ENCODE assay signal across 26 cellular contexts in genomic region chr17:79654350-79654959, GRCh38. TPM values are rescaled to one million over a fixed set of nuclear protein-coding genes. Genes with fewer than 3 reads are reported as not detected.
A peak's percentile ranks its signal among the peaks of the same experiment; 100 is the strongest.
DNase-seq lines count a peak whose midpoint lies in the region; ATAC-seq and TF ChIP-seq lines count a peak whose summit lies in the region.
"Had no signal": no experiment of that assay in that cellular context is flagged by ENCODE, and none has a peak within 500 bp of the region (broad histone marks: within the 10 kb centered on the region; RNA-seq: fewer than 3 reads in every experiment).

No MANE protein-coding gene starts in this region.

- peak; percentile 14 for DNase-seq in D341Med (ENCODE audit: low spot score)
- DNase-seq in HEK293T (ENCODE audit: extremely low spot score): peak; percentile 1
- DNase-seq in neural progenitor cell (ENCODE audit: low spot score): no peak
- DNase-seq in testis: peak; percentile 6
- DNase-seq in NCI-H2029 (lab: John Stamatoyannopoulos, UW): no peak
- no peak for DNase-seq in HuH-7 (ENCODE audit: low spot score)
- DNase-seq: BE2C; Calu3; CD8-positive, alpha-beta memory T cell; DMS153; DND-41; NCI-H1092; NCI-H1417 treated with DMSO at 0.1 percent for 48 hours; NCI-H1694 treated with DMSO at 0.1 percent for 48 hours; NCI-H2081 treated with DMSO at 0.1 percent for 48 hours; NCI-H2171; NCI-H226; NCI-H510A; NCI-H69; Right ventricle myocardium superior; RPMI8226 had no signal

- no peaks in the 10 kb centered on the region for H3F3A ChIP-seq in neural progenitor cell (ENCODE audit: low read depth)

- H3K27me3 ChIP-seq in neural progenitor cell: peaks cover 11% of the 10 kb centered on the region
- no peaks in the 10 kb centered on the region for H3K27me3 ChIP-seq in testis

- H3K79me2 ChIP-seq in neural progenitor cell (ENCODE audit: low read depth): no peaks in the 10 kb centered on the region

- H3K36me3 ChIP-seq in neural progenitor cell (no peaks in the 10 kb centered on the region), testis (ENCODE audit: low read depth, missing control alignments) (no peaks in the 10 kb centered on the region)
- H3K36me3 ChIP-seq: BE2C, SJSA1 had no signal

- no peaks in the 10 kb centered on the region for H4K20me1 ChIP-seq in neural progenitor cell (ENCODE audit: low read depth)

- H3K4me1 Mint-ChIP-seq in neural progenitor cell: peaks cover 19% of the 10 kb centered on the region
- H3K4me1 Mint-ChIP-seq: CD14-positive monocyte; CD8-positive, alpha-beta memory T cell had no signal

- no peak overlapping the region for H2AFZ ChIP-seq in neural progenitor cell (replicated peaks)

- H3K27ac ChIP-seq in neural progenitor cell (no peak overlapping the region), testis (no peak overlapping the region)
- H3K27ac ChIP-seq: SJSA1 had no signal

- H3K36me3 Mint-ChIP-seq in neural progenitor cell: no peaks in the 10 kb centered on the region
- H3K36me3 Mint-ChIP-seq: CD14-positive monocyte, IgD-negative memory B cell had no signal

- POLR2A ChIA-PET in HEK293T (lab: Yijun Ruan, JAX): no interaction called here

- TF ChIP-seq POLR2A in testis (IDR thresholded peaks at IDR 0.05): no peak

- H3K27me3 Mint-ChIP-seq in neural progenitor cell (ENCODE audit: insufficient read depth, low read depth): peaks cover 6% of the 10 kb centered on the region

- TF ChIP-seq CTCF in neural progenitor cell (IDR thresholded peaks at IDR 0.05) (no peak), testis (IDR thresholded peaks at IDR 0.05) (no peak)

- H3K4me1 ChIP-seq in neural progenitor cell (peaks cover 5% of the 10 kb centered on the region), testis (peaks cover 9% of the 10 kb centered on the region)
- H3K4me1 ChIP-seq: BE2C, SJSA1 had no signal

- ATAC-seq in HG03520 (IDR thresholded peaks at IDR 0.05; ENCODE audit: unreplicated experiment): no peak

- CTCF ChIA-PET in HEK293T (lab: Yijun Ruan, JAX): interaction anchor here (0.5 kb wide), 1 partner anchor 1478 kb away, joined by 3 read pairs; no protein-coding TSS in a partner anchor

- H3K4me3 Mint-ChIP-seq in neural progenitor cell: no peak overlapping the region
- H3K4me3 Mint-ChIP-seq: CD14-positive monocyte; CD8-positive, alpha-beta memory T cell; IgD-negative memory B cell had no signal

- H3K4me3 ChIP-seq in neural progenitor cell: no peak overlapping the region
- H3K4me3 ChIP-seq in testis: no peak overlapping the region
- H3K4me3 ChIP-seq: SJSA1 had no signal

- H3K9me3 Mint-ChIP-seq in neural progenitor cell: peaks cover 9% of the 10 kb centered on the region

- H3K4me2 ChIP-seq in neural progenitor cell: no peak overlapping the region

- H3K27ac Mint-ChIP-seq in neural progenitor cell: peak overlapping the region; percentile 16
- H3K27ac Mint-ChIP-seq: CD14-positive monocyte; CD8-positive, alpha-beta memory T cell; IgD-negative memory B cell had no signal

- H3K9ac ChIP-seq in neural progenitor cell: no peak overlapping the region

- intact Hi-C loops in testis (cut with DNase I; ENCODE audit: low total_unique reads): no loop called here

- 72% methylated on average over 10 of the region's 10 CpGs for WGBS in testis, 2 donors

- H3K9me3 ChIP-seq in neural progenitor cell (ENCODE audit: low read depth): no peaks in the 10 kb centered on the region
- no peaks in the 10 kb centered on the region for H3K9me3 ChIP-seq in testis
- H3K9me3 ChIP-seq: BE2C had no signal

TF ChIP-seq in HEK293T, 16 proteins besides CTCF, POLR2A, EP300 and RAD21:
- TF ChIP-seq FOXA1 (IDR thresholded peaks at IDR 0.05): no peak
- TF ChIP-seq FOXM1 (IDR thresholded peaks at IDR 0.05; ENCODE audit: borderline replicate concordance): no peak
- no peak for TF ChIP-seq BHLHE40 (IDR thresholded peaks at IDR 0.05; ENCODE audit: borderline replicate concordance)
- no peak for TF ChIP-seq CTBP1 (IDR thresholded peaks at IDR 0.05; ENCODE audit: borderline replicate concordance)
- no peak for TF ChIP-seq NFRKB (IDR thresholded peaks at IDR 0.05)
- no peak for TF ChIP-seq ELF4 (IDR thresholded peaks at IDR 0.05)
- TF ChIP-seq ARNT (IDR thresholded peaks at IDR 0.05): no peak
- no peak for TF ChIP-seq SP1 (IDR thresholded peaks at IDR 0.05)
- TF ChIP-seq LEF1 (IDR thresholded peaks at IDR 0.05; ENCODE audit: borderline replicate concordance): no peak
- no peak for TF ChIP-seq L3MBTL2 (conservative IDR thresholded peaks at IDR 0.05)
- no peak for TF ChIP-seq PKNOX1 (IDR thresholded peaks at IDR 0.05)
- TF ChIP-seq FOXK2 (IDR thresholded peaks at IDR 0.05): no peak

RNA-seq across cellular contexts. Expression of gene RBFOX3, which starts 43.6 kb away (rescaled TPM):
- 0.30 and 1.6 TPM in 2 replicates for total RNA-seq in neural progenitor cell (ENCODE audit: low replicate concordance)
- 10 to 100 TPM; 13.6 to 15.3 TPM for total RNA-seq in testis
- polyA plus RNA-seq in testis (ENCODE audit: insufficient read depth, low read depth, low replicate concordance): 14.4 TPM
- total RNA-seq: A673; Calu3; CD8-positive, alpha-beta memory T cell; Right ventricle myocardium superior; SJSA1 had no signal
- polyA plus RNA-seq: CD14-positive monocyte; CD8-positive, alpha-beta memory T cell; IgD-negative memory B cell had no signal

Comparison
In these comparisons a context has a peak if more than half of its experiments do, and no peak if none do; other contexts are left out.
1. DNase-seq: peak in D341Med (single experiment), HEK293T (single experiment) and testis (single experiment); none in neural progenitor cell (single experiment), NCI-H2029 (single experiment) and HuH-7 (single experiment).